In the genomic region with DNA sequence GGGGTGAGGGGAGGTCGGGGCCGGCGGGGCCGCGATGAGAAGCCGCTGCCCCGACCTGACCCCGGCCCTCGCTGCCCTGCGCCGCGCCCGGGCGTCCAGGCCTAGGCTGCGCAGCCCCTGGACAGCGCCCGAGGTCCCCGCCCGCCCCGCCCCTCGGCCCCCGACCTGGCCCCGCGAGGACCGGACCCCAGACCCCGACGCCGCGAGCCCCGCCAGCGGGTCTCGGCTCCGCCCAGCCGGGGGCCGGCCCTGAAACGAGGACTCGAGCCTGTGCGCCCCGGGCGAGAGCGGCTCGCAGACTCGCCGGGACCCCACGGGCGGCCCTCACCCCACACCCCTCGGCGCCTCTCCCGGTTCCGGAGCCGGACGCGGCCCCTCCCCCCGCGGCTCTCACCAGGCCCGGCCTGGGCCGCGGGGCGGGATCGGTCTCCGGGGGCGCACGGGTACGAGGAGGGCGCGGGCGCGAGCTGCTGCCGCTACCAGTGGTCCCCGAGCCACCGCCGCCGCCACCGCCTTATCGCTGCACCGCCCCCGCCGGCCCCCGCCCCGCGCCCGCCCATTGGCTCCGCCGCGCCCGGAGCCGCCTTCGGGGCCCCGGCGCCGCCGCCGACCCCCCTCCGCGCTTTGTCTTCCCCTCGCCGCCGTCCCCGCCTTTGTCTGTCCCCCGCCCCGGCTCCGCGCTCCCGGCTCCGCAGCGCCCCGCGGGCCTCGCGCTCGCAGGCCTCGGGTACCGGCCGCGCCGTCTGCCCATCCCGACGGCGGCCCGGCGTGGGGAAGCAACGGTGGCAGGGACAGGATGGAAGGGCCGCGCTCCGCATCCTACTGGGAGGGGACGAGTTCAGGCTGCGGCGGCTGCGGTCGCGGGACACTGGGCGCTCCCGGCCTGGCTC, we compare ENCODE assay signal across 8 cellular contexts. TPM values are rescaled to one million over a fixed set of nuclear protein-coding genes. Genes with fewer than 3 reads are reported as not detected.
DNase-seq lines count a peak whose midpoint lies in the region; ATAC-seq, FAIRE-seq and TF ChIP-seq lines count a peak whose summit lies in the region.

TSS of gene LIMD2 (minus strand) at position 488 of the 890 bp plus-strand sequence. CDS start 827 bp downstream, outside the sequence.

- H3K27ac ChIP-seq in astrocyte (ENCODE audit: low read depth, low read length): peak within 1 kb of the TSS; percentile 2
- H3K27ac ChIP-seq in iPS-18a (ENCODE audit: low read length): no peak within 1 kb of the TSS
- H3K27ac ChIP-seq in spleen: peak within 1 kb of the TSS; percentile 93 to 100 (median 98)

- H3K4me3 ChIP-seq in astrocyte (ENCODE audit: insufficient read depth, low read depth, low read length): peak within 1 kb of the TSS; percentile 61
- H3K4me3 ChIP-seq in iPS-18a (ENCODE audit: low read length): peak within 1 kb of the TSS; percentile 64
- H3K4me3 ChIP-seq in spleen: peak within 1 kb of the TSS; percentile 80 to 99 (median 90)

- H3K36me3 ChIP-seq in astrocyte (ENCODE audit: insufficient read depth, low read length): peaks cover 4% of the 10 kb centered on the region
- H3K36me3 ChIP-seq in iPS-18a (ENCODE audit: control insufficient read depth, low read depth, low read length): peaks cover 19% of the 10 kb centered on the region
- H3K36me3 ChIP-seq in spleen: peaks cover 0 to 63% (median 23%) of the 10 kb centered on the region in 6 donors

- peak within 1 kb of the TSS; percentile 90 for H3K4me2 ChIP-seq in astrocyte (ENCODE audit: low read length)

- H2AFZ ChIP-seq in astrocyte (ENCODE audit: low read depth, low read length): peak within 1 kb of the TSS; percentile 60

- no peaks in the 10 kb centered on the region for H3K9me3 Mint-ChIP-seq in T-helper 2 cell treated with Interferon-gamma antibody and Interleukin-4, amounts not matched to agents 5 μg/mL and 100 μg/mL, for 36 hours
- peaks cover 2% of the 10 kb centered on the region for H3K9me3 Mint-ChIP-seq in astrocyte (ENCODE audit: unreplicated experiment)

- peak within 1 kb of the TSS; percentile 94 for H3K4me3 Mint-ChIP-seq in T-helper 2 cell treated with Interferon-gamma antibody and Interleukin-4, amounts not matched to agents 5 μg/mL and 100 μg/mL, for 36 hours
- H3K4me3 Mint-ChIP-seq in astrocyte (ENCODE audit: unreplicated experiment): peak within 1 kb of the TSS; percentile 84

- peak in 1 of 3 donors; percentile 73 for TF ChIP-seq POLR2A in spleen (IDR thresholded peaks at IDR 0.05)

- peak within 1 kb of the TSS; percentile 68 for H3K9ac ChIP-seq in astrocyte (ENCODE audit: low read length)
- H3K9ac ChIP-seq in iPS-18a (ENCODE audit: low read length): peak within 1 kb of the TSS; percentile 74

- peaks cover 35% of the 10 kb centered on the region for H4K20me1 ChIP-seq in astrocyte (ENCODE audit: insufficient read depth, low read length)

- H3K9me3 ChIP-seq in astrocyte (ENCODE audit: insufficient read depth, low read depth, low read length) (no peaks in the 10 kb centered on the region), iPS-18a (ENCODE audit: control insufficient read depth, low read depth, low read length) (no peaks in the 10 kb centered on the region), spleen (no peaks in the 10 kb centered on the region)

- intact Hi-C loops in spleen (cut with DNase I; ENCODE audit: low total_unique reads): loop anchor here (10.0 kb wide), 3 partner anchors 45 to 125 kb away; partner anchors contain the start of genes FTSJ3, MAP3K3, PSMC5 and STRADA

- H3K27ac Mint-ChIP-seq in T-helper 2 cell treated with Interferon-gamma antibody and Interleukin-4, amounts not matched to agents 5 μg/mL and 100 μg/mL, for 36 hours: peak within 1 kb of the TSS; percentile 94
- H3K27ac Mint-ChIP-seq in astrocyte (ENCODE audit: unreplicated experiment): no peak within 1 kb of the TSS

- ATAC-seq in GM19397 (IDR thresholded peaks at IDR 0.05; ENCODE audit: unreplicated experiment): peak; percentile 23
- no peak for ATAC-seq in HG02973 (IDR thresholded peaks at IDR 0.05; ENCODE audit: unreplicated experiment)

- peaks cover 63% of the 10 kb centered on the region for H3K36me3 Mint-ChIP-seq in T-helper 2 cell treated with Interferon-gamma antibody and Interleukin-4, amounts not matched to agents 5 μg/mL and 100 μg/mL, for 36 hours (ENCODE audit: low read depth)
- H3K36me3 Mint-ChIP-seq in astrocyte (ENCODE audit: low read depth, unreplicated experiment): peaks cover 15% of the 10 kb centered on the region

- TF ChIP-seq CTCF in astrocyte (IDR thresholded peaks at IDR 0.05; ENCODE audit: insufficient read depth, low read depth, low read length): no peak
- TF ChIP-seq CTCF in spleen (IDR thresholded peaks at IDR 0.05 in 8 of 11, conservative IDR thresholded peaks at IDR 0.05 in 3 of 11): no peak

- WGBS in spleen, 5 donors: 0 to 2% (median 1%) methylated on average over 26 to 133 of the region's 133 CpGs

- H3K4me1 ChIP-seq in astrocyte (ENCODE audit: insufficient read depth, low read length): peaks cover 11% of the 10 kb centered on the region
- H3K4me1 ChIP-seq in iPS-18a (ENCODE audit: control insufficient read depth, low read depth, low read length): peaks cover 8% of the 10 kb centered on the region
- H3K4me1 ChIP-seq in spleen: peaks cover 49 to 93% (median 79%) of the 10 kb centered on the region in 6 donors

- H3K79me2 ChIP-seq in astrocyte (ENCODE audit: insufficient read depth, low read length): peaks cover 4% of the 10 kb centered on the region

- DNase-seq in AML-193 (lab: John Stamatoyannopoulos, UW) (peak; percentile 12 to 45), Kasumi-1 (lab: John Stamatoyannopoulos, UW) (peak; percentile 81 to 84), astrocyte (ENCODE audit: low read depth) (no peak), spleen (peak; percentile 97)
- peak; percentile 71 for DNase-seq in T-helper 2 cell treated with Interferon-gamma antibody and Interleukin-4, amounts not matched to agents 5 μg/mL and 100 μg/mL, for 36 hours (ENCODE audit: low spot score)

- no peaks in the 10 kb centered on the region for H3K27me3 Mint-ChIP-seq in T-helper 2 cell treated with Interferon-gamma antibody and Interleukin-4, amounts not matched to agents 5 μg/mL and 100 μg/mL, for 36 hours (ENCODE audit: low read depth)
- H3K27me3 Mint-ChIP-seq in astrocyte (ENCODE audit: low read depth, unreplicated experiment): no peaks in the 10 kb centered on the region

- H3K4me1 Mint-ChIP-seq in T-helper 2 cell treated with Interferon-gamma antibody and Interleukin-4, amounts not matched to agents 5 μg/mL and 100 μg/mL, for 36 hours (ENCODE audit: low read depth): peaks cover 46% of the 10 kb centered on the region
- peaks cover 4% of the 10 kb centered on the region for H3K4me1 Mint-ChIP-seq in astrocyte (ENCODE audit: low read depth, unreplicated experiment)

- FAIRE-seq in astrocyte (lab: Jason Lieb, UNC): no peak

- no peaks in the 10 kb centered on the region for H3K27me3 ChIP-seq in astrocyte (ENCODE audit: insufficient read depth, low read length)
- H3K27me3 ChIP-seq in iPS-18a (ENCODE audit: control insufficient read depth, insufficient read depth, low read length): peaks cover 7% of the 10 kb centered on the region
- H3K27me3 ChIP-seq in spleen (replicated peaks in 1 of 7): no peaks in the 10 kb centered on the region

RNA-seq across cellular contexts. Expression of gene LIMD2, which starts in this region (rescaled TPM):
- total RNA-seq in astrocyte (54.8 and 55.0 TPM in 2 replicates), spleen (100 to 1,000 TPM; 211 to 381 (median 249) TPM)
- polyA plus RNA-seq in spleen: 100 to 1,000 TPM; 414 to 554 (median 480) TPM
